1 cellular context compared by ENCODE assay signal in the genomic region with DNA sequence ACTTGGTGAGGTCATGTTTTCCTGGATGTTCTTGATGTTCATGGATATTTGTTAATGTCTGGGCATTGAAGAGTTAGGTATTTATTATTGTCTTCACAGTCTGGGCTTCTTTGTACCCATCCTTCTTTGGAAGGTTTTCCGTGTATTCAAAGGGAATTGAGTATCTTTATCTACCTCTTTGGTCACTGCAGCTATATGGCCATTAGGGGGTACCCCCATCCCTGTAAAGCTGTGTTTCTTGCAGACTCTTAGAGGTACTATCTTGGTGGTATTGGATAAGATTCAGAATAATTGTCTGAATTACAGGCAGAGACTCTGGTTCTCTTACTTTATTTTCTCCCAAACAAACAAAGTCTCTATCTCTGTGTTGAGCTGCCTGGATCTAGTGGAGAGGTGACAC.
TF ChIP-seq lines count a peak whose summit lies in the region.

No MANE protein-coding gene starts in this region.

TF ChIP-seq in H1, 55 proteins besides CTCF, POLR2A, EP300 and RAD21 (continued from another document):
- no peak for TF ChIP-seq FOSL1 (IDR thresholded peaks at IDR 0.05; ENCODE audit: insufficient read depth, low read depth, low read length)
- TF ChIP-seq GTF2F1 (IDR thresholded peaks at IDR 0.05; ENCODE audit: borderline replicate concordance, low read depth, low read length), result no peak
- TF ChIP-seq RXRA (IDR thresholded peaks at IDR 0.05; ENCODE audit: insufficient read depth, low read depth, low read length), result no peak
- TF ChIP-seq, protein P1, sequence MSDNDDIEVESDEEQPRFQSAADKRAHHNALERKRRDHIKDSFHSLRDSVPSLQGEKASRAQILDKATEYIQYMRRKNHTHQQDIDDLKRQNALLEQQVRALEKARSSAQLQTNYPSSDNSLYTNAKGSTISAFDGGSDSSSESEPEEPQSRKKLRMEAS (IDR thresholded peaks at IDR 0.05), result no peak
- no peak for TF ChIP-seq GABPA (IDR thresholded peaks at IDR 0.05; ENCODE audit: borderline replicate concordance, insufficient read depth, low read length)
- no peak for TF ChIP-seq SIN3A (conservative IDR thresholded peaks at IDR 0.05 in 1 of 2, IDR thresholded peaks at IDR 0.05 in 1 of 2; ENCODE audit: low read depth in 1 of 2, low read length in 2 of 2)
- no peak for TF ChIP-seq CEBPB (IDR thresholded peaks at IDR 0.05; ENCODE audit: low read depth, low read length)
- TF ChIP-seq POU5F1 (IDR thresholded peaks at IDR 0.05; ENCODE audit: low read depth, low read length), result no peak
- TF ChIP-seq USF2 (IDR thresholded peaks at IDR 0.05; ENCODE audit: low read length), result no peak
- TF ChIP-seq BCL11A (IDR thresholded peaks at IDR 0.05; ENCODE audit: low read depth in 2 of 2, low read length in 2 of 2), result no peak
- no peak for TF ChIP-seq TAF1 (IDR thresholded peaks at IDR 0.05; ENCODE audit: low read depth, low read length)
- no peak for TF ChIP-seq ZNF274 (IDR thresholded peaks at IDR 0.05; ENCODE audit: borderline replicate concordance, extremely low read depth, low read length)
- no peak for TF ChIP-seq CTBP2 (IDR thresholded peaks at IDR 0.05; ENCODE audit: borderline replicate concordance, insufficient read depth, insufficient read length, low read length)
- no peak for TF ChIP-seq YY1 (IDR thresholded peaks at IDR 0.05; ENCODE audit: low read depth, low read length)
- no peak for TF ChIP-seq KDM5A (IDR thresholded peaks at IDR 0.05; ENCODE audit: low read length)
- no peak for TF ChIP-seq TEAD4 (IDR thresholded peaks at IDR 0.05; ENCODE audit: low read depth, low read length)
- no peak for TF ChIP-seq ATF3 (IDR thresholded peaks at IDR 0.05; ENCODE audit: insufficient read depth, low read depth, low read length)
TF ChIP-seq in H1: peak in this region for 0.
